In the genomic region with DNA sequence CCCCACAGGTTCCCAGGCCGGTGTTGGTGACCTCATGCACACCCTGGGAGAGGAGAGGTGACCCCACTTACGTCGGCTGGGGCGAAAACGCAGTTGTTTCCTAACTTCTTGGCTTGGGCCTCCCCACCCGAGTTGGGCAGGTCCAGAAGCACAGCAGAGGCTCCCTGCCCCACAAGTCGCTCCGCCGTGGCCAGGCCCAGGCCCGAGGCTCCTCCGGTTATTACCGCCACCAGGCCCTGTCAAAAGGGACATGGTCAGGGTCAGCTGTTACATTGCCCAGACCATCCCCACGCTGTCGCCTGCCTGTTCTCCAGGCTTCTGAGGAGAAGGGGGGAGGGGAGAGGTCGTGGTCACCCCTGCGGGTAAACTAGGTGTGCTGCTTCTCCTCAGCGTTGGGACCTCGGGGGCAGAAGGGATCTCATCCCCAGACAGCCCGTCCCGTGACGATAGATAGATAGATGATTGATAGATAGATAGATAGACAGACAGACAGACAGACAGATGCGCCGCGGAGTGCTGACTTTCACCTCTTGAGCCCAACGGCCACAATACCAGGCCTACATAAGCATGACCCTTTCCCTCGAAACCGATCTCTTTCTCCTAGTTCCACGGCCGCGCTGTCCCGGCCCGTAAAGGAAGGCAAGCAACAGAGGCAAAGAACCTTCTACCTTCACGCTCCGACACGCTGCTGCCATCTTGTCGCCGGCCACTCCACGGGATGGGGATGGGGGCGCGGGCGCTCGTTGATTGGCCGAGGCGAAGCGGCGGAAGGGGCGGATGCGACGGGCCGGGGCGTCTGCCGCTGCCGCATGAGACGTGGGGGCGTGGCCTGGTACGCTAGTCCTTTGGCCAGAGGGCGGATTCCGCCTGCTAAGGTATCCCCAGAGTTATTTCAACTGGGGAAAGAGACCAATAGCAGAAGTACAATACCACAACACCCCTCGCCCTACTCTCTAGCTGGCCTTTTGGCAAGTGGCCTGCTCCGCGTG, we compare ENCODE assay signal across 1 cellular context.
TF ChIP-seq lines count a peak whose summit lies in the region.

HSD17B10 (minus strand) TSS at position 720 of the 989 bp plus-strand sequence; CDS start at position 695, 25 bp downstream.

TF ChIP-seq in HEK293, 187 proteins besides CTCF, POLR2A, EP300 and RAD21 (continued from another document and continues in another):
- TF ChIP-seq ZSCAN16 (tag by site-specific recombination; IDR thresholded peaks at IDR 0.05) (no peak), ZNF777 (tag by site-specific recombination; IDR thresholded peaks at IDR 0.05; ENCODE audit: borderline replicate concordance) (no peak), RBAK (tag by site-specific recombination; IDR thresholded peaks at IDR 0.05) (no peak), ZBTB7A (tag by site-specific recombination; IDR thresholded peaks at IDR 0.05; ENCODE audit: low read depth) (no peak), ZNF350 (tag by site-specific recombination; IDR thresholded peaks at IDR 0.05) (no peak), ZFP37 (tag by site-specific recombination; IDR thresholded peaks at IDR 0.05) (no peak), ZNF169 (tag by site-specific recombination; IDR thresholded peaks at IDR 0.05) (no peak), ZNF654 (tag by site-specific recombination; IDR thresholded peaks at IDR 0.05; ENCODE audit: low read depth) (no peak), ZNF488 (tag by site-specific recombination; IDR thresholded peaks at IDR 0.05) (no peak), ZNF610 (tag by site-specific recombination; IDR thresholded peaks at IDR 0.05; ENCODE audit: borderline replicate concordance) (no peak), REPIN1 (tag by site-specific recombination; IDR thresholded peaks at IDR 0.05; ENCODE audit: low read depth) (no peak), KLF10 (tag by site-specific recombination; IDR thresholded peaks at IDR 0.05) (0 out of 2 replicates have a peak, but pooled peaks have one; percentile 45), ZIC2 (tag by site-specific recombination; IDR thresholded peaks at IDR 0.05) (no peak), ZNF280C (tag by site-specific recombination; IDR thresholded peaks at IDR 0.05) (no peak), ZNF544 (tag by site-specific recombination; IDR thresholded peaks at IDR 0.05) (no peak), ZNF398 (tag by site-specific recombination; IDR thresholded peaks at IDR 0.05) (no peak), GLI4 (tag by site-specific recombination; IDR thresholded peaks at IDR 0.05) (no peak), ZSCAN5A (tag by site-specific recombination; IDR thresholded peaks at IDR 0.05) (no peak), ZEB2 (tag by site-specific recombination; IDR thresholded peaks at IDR 0.05) (peak; percentile 58), ZNF184 (tag by site-specific recombination; IDR thresholded peaks at IDR 0.05) (no peak), ZNF157 (tag by site-specific recombination; IDR thresholded peaks at IDR 0.05) (no peak), ZNF433 (tag by site-specific recombination; IDR thresholded peaks at IDR 0.05; ENCODE audit: low read depth) (no peak), ZNF302 (tag by site-specific recombination; IDR thresholded peaks at IDR 0.05; ENCODE audit: low read depth) (no peak), SCRT1 (tag by site-specific recombination; IDR thresholded peaks at IDR 0.05; ENCODE audit: borderline replicate concordance) (no peak), ZBTB26 (tag by site-specific recombination; optimal IDR thresholded peaks at IDR 0.05) (peak; percentile 19), ZNF830 (tag by site-specific recombination; IDR thresholded peaks at IDR 0.05; ENCODE audit: low read depth) (no peak), ZSCAN23 (tag by site-specific recombination; IDR thresholded peaks at IDR 0.05) (no peak), EGR2 (tag by site-specific recombination; IDR thresholded peaks at IDR 0.05; ENCODE audit: low read depth) (no peak), ZNF707 (tag by site-specific recombination; IDR thresholded peaks at IDR 0.05) (no peak), FEZF1 (tag by site-specific recombination; IDR thresholded peaks at IDR 0.05) (no peak), ZNF394 (tag by site-specific recombination; IDR thresholded peaks at IDR 0.05; ENCODE audit: borderline replicate concordance) (no peak), SP3 (tag by site-specific recombination; IDR thresholded peaks at IDR 0.05) (peak; percentile 86), ZNF747 (tag by site-specific recombination; IDR thresholded peaks at IDR 0.05) (no peak), SCRT2 (tag by site-specific recombination; IDR thresholded peaks at IDR 0.05) (0 out of 2 replicates have a peak, but pooled peaks have one; percentile 14), ZNF768 (tag by site-specific recombination; IDR thresholded peaks at IDR 0.05) (no peak), ZNF16 (tag by site-specific recombination; IDR thresholded peaks at IDR 0.05; ENCODE audit: low read depth) (no peak), OVOL3 (tag by site-specific recombination; IDR thresholded peaks at IDR 0.05) (no peak), ZNF146 (tag by site-specific recombination; IDR thresholded peaks at IDR 0.05) (no peak), HOXC10 (CRISPR knock-in tag; IDR thresholded peaks at IDR 0.05) (no peak), ZNF658 (tag by site-specific recombination; IDR thresholded peaks at IDR 0.05) (no peak), GLIS2 (tag by site-specific recombination; IDR thresholded peaks at IDR 0.05) (peak; percentile 36; the same call in 1 of the 2 replicates), BCL11A (tag by site-specific recombination; IDR thresholded peaks at IDR 0.05; ENCODE audit: low read depth) (no peak), ZNF776 (tag by site-specific recombination; IDR thresholded peaks at IDR 0.05; ENCODE audit: borderline replicate concordance) (no peak), ZFP69B (tag by site-specific recombination; IDR thresholded peaks at IDR 0.05) (no peak), ZBTB20 (tag by site-specific recombination; IDR thresholded peaks at IDR 0.05) (peak; percentile 44; the same call in 1 of the 2 replicates), ZNF324 (tag by site-specific recombination; IDR thresholded peaks at IDR 0.05) (no peak), ZNF600 (tag by site-specific recombination; IDR thresholded peaks at IDR 0.05) (no peak)
- TF ChIP-seq, protein P1, sequence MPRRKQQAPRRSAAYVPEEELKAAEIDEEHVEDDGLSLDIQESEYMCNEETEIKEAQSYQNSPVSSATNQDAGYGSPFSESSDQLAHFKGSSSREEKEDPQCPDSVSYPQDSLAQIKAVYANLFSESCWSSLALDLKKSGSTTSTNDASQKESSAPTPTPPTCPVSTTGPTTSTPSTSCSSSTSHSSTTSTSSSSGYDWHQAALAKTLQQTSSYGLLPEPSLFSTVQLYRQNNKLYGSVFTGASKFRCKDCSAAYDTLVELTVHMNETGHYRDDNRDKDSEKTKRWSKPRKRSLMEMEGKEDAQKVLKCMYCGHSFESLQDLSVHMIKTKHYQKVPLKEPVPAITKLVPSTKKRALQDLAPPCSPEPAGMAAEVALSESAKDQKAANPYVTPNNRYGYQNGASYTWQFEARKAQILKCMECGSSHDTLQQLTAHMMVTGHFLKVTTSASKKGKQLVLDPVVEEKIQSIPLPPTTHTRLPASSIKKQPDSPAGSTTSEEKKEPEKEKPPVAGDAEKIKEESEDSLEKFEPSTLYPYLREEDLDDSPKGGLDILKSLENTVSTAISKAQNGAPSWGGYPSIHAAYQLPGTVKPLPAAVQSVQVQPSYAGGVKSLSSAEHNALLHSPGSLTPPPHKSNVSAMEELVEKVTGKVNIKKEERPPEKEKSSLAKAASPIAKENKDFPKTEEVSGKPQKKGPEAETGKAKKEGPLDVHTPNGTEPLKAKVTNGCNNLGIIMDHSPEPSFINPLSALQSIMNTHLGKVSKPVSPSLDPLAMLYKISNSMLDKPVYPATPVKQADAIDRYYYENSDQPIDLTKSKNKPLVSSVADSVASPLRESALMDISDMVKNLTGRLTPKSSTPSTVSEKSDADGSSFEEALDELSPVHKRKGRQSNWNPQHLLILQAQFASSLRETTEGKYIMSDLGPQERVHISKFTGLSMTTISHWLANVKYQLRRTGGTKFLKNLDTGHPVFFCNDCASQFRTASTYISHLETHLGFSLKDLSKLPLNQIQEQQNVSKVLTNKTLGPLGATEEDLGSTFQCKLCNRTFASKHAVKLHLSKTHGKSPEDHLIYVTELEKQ (tag by site-specific recombination; IDR thresholded peaks at IDR 0.05; ENCODE audit: borderline replicate concordance): no peak
- TF ChIP-seq, protein P2, sequence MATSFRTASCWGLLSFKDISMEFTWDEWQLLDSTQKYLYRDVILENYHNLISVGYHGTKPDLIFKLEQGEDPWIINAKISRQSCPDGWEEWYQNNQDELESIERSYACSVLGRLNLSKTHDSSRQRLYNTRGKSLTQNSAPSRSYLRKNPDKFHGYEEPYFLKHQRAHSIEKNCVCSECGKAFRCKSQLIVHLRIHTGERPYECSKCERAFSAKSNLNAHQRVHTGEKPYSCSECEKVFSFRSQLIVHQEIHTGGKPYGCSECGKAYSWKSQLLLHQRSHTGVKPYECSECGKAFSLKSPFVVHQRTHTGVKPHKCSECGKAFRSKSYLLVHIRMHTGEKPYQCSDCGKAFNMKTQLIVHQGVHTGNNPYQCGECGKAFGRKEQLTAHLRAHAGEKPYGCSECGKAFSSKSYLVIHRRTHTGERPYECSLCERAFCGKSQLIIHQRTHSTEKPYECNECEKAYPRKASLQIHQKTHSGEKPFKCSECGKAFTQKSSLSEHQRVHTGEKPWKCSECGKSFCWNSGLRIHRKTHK (tag by site-specific recombination; IDR thresholded peaks at IDR 0.05): no peak
- TF ChIP-seq, protein P3, sequence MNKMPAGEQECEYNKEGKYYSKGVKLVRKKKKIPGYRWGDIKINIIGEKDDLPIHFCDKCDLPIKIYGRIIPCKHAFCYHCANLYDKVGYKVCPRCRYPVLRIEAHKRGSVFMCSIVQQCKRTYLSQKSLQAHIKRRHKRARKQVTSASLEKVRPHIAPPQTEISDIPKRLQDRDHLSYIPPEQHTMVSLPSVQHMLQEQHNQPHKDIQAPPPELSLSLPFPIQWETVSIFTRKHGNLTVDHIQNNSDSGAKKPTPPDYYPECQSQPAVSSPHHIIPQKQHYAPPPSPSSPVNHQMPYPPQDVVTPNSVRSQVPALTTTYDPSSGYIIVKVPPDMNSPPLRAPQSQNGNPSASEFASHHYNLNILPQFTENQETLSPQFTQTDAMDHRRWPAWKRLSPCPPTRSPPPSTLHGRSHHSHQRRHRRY (tag by site-specific recombination; IDR thresholded peaks at IDR 0.05): no peak
